ENCODE assay signal across 9 cellular contexts in the genomic region with DNA sequence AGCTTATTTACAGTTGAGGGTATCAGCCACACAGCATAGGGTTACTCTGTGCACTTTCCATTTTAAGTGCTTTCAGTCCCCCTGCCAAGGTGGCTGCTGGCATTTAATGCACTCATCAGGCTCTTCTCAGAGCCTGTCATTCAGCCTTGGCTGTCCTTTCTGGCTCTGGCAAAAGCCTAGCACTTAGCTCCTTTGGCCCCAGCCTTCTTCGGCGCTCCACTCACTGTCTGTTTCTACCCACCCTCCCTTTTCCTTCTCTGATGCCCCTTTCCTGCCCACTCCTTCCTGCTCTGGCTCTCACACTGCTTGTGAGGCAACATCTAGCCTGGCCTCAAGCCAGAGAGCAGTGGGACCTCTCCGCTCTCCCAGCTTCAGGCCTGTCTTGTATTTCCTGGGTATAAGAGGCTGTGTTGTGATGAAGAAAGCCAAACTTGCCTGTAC.
A peak's percentile ranks its signal among the peaks of the same experiment; 100 is the strongest.
DNase-seq lines count a peak whose midpoint lies in the region; TF ChIP-seq lines count a peak whose summit lies in the region.
"Had no signal": no experiment of that assay in that cellular context is flagged by ENCODE, and none has a peak within 500 bp of the region (broad histone marks: within the 10 kb centered on the region; RNA-seq: fewer than 3 reads in every experiment).

No MANE protein-coding gene starts in this region.

- in situ Hi-C loops in G401 (cut with HindIII; ENCODE audit: low sequenced_read_pairs) (no loop called here), SK-MEL-5 (cut with HindIII; ENCODE audit: low pct_unique_long_range_greater_than_20kb, low sequenced_read_pairs) (no loop called here)

- DNase-seq in G401 (ENCODE audit: low spot score) (peak; percentile 69), SK-MEL-5 (ENCODE audit: low read depth, low spot score) (peak; percentile 25), fibroblast of the aortic adventitia (ENCODE audit: low read depth) (peak; percentile 31), renal cortical epithelial cell (ENCODE audit: low read depth) (peak; percentile 30), HuH-7.5 (ENCODE audit: low spot score) (no peak)
- no peak for DNase-seq in activated CD4-positive, CD25-positive, alpha-beta regulatory T cell (lab: John Stamatoyannopoulos, UW)
- DNase-seq in activated effector memory CD4-positive, alpha-beta T cell treated with Interleukin-2 at 50 U/mL for 16 hours: no peak
- no peak for DNase-seq in stimulated activated CD4-positive, alpha-beta T cell treated with anti-CD3 and anti-CD28 coated beads, Interleukin-1b, Interleukin-23, amount 100 ng/mL, for 48 hours
- DNase-seq: amniotic stem cell had no signal

- H3K4me3 ChIP-seq in fibroblast of the aortic adventitia (ENCODE audit: low read depth, low read length): no peak overlapping the region

- no peak for TF ChIP-seq CTCF in fibroblast of the aortic adventitia (IDR thresholded peaks at IDR 0.05; ENCODE audit: insufficient read depth, low read length)

Comparison
In these comparisons a context has a peak if more than half of its experiments do, and no peak if none do; other contexts are left out.
1. DNase-seq: peak in G401 (single experiment), SK-MEL-5 (single experiment), fibroblast of the aortic adventitia (single experiment) and renal cortical epithelial cell (single experiment); none in activated CD4-positive, CD25-positive, alpha-beta regulatory T cell (0 of 4), activated effector memory CD4-positive, alpha-beta T cell treated with Interleukin-2 at 50 U/mL for 16 hours (single experiment), HuH-7.5 (single experiment) and stimulated activated CD4-positive, alpha-beta T cell treated with anti-CD3 and anti-CD28 coated beads, Interleukin-1b, Interleukin-23, amount 100 ng/mL, for 48 hours (single experiment).